25 cellular contexts compared by ENCODE assay signal in the genomic region with DNA sequence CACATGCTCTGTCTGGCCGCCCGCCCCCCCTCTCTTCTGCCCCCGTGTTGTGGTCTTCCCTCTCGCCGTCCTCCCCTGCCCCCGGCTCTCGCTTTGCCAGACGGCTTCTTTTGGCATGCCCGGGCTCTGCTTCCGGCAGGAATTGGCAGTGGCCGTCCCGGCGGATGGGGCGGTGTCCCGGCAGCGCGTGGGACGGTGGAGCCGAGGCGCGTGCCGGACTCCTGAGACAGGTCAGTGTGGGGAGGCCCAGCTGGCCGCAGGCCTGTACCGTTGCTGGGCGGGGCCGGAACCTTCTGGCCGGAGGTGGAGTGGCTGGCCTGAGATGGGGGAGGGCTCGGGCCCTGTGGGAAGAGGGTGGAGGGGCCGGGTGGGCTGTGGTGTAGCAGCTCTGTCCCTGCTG. TPM values are rescaled to one million over a fixed set of nuclear protein-coding genes. Genes with fewer than 3 reads are reported as not detected.
"Had no signal": no experiment of that assay in that cellular context is flagged by ENCODE, and none has a peak within 500 bp of the region (broad histone marks: within the 10 kb centered on the region; RNA-seq: fewer than 3 reads in every experiment).

No MANE protein-coding gene starts in this region.

- DNase-seq: activated CD4-positive, alpha-beta memory T cell treated with anti-CD3 and anti-CD28 coated beads, Interleukin-2, amount 10 ng/mL, durations not matched to agents 7 days and 5 days; activated CD4-positive, alpha-beta T cell treated with anti-CD3 and anti-CD28 coated beads for 48 hours; activated CD4-positive, CD25-positive, alpha-beta regulatory T cell; activated naive CD4-positive, alpha-beta T cell; activated naive CD8-positive, alpha-beta T cell treated with anti-CD3 and anti-CD28 coated beads for 36 hours; activated T-cell treated with anti-CD3 and anti-CD28 coated beads, Interleukin-2, amount 50 U/mL, for 1 hour; amygdala; body of pancreas; central memory CD4-positive, alpha-beta T cell; lower lobe of right lung; nucleus accumbens; posterior cingulate gyrus; small intestine; stimulated activated CD4-positive, alpha-beta T cell treated with anti-CD3 and anti-CD28 coated beads, Interleukin-15, amount 100 ng/mL, for 24 hours; stimulated activated CD4-positive, alpha-beta T cell treated with anti-CD3 and anti-CD28 coated beads, Interleukin-4, amount 100 ng/mL, for 1 hour; stimulated activated naive CD8-positive, alpha-beta T cell treated with anti-CD3 and anti-CD28 coated beads, Interleukin-15, amount 100 ng/mL, for 72 hours; T-helper 1 cell; T-helper 9 cell; transverse colon had no signal

- H3K36me3 ChIP-seq: lower lobe of right lung, suprapubic skin, transverse colon had no signal

- H3K27me3 Mint-ChIP-seq: activated CD4-positive, alpha-beta memory T cell treated with anti-CD3 and anti-CD28 coated beads, Interleukin-2, amount 10 ng/mL, durations not matched to agents 7 days and 5 days; activated T-helper 17 cell treated with anti-CD3 and anti-CD28 coated beads, Interleukin-2, amount 50 U/mL, for 72 hours; natural killer cell treated with Interleukin-12 subunit alpha and Interleukin-12 subunit beta and Interleukin-15 and Interleukin-18, amount 100 ng/mL, for 72 hours; stimulated activated naive CD8-positive, alpha-beta T cell treated with anti-CD3 and anti-CD28 coated beads, Interleukin-15, amount 100 ng/mL, for 72 hours had no signal

- H3K27me3 ChIP-seq: body of pancreas, suprapubic skin, transverse colon had no signal

- H3K4me1 ChIP-seq: lower lobe of right lung had no signal

- ATAC-seq: activated T-helper 17 cell treated with anti-CD3 and anti-CD28 coated beads, Interleukin-2, amount 50 U/mL, for 72 hours; body of pancreas; natural killer cell treated with Interleukin-12 subunit alpha and Interleukin-12 subunit beta and Interleukin-15 and Interleukin-18, amount 100 ng/mL, for 72 hours; SK-N-SH treated with all-trans-retinoic acid at 6 μM for 48 hours; stimulated activated naive CD8-positive, alpha-beta T cell treated with anti-CD3 and anti-CD28 coated beads, Interleukin-15, amount 100 ng/mL, for 72 hours had no signal

- H3K4me3 ChIP-seq: body of pancreas, lower lobe of right lung, suprapubic skin, transverse colon had no signal

- H3K27ac Mint-ChIP-seq: activated CD4-positive, alpha-beta memory T cell treated with anti-CD3 and anti-CD28 coated beads, Interleukin-2, amount 10 ng/mL, durations not matched to agents 7 days and 5 days; activated naive CD8-positive, alpha-beta T cell treated with anti-CD3 and anti-CD28 coated beads for 36 hours; activated T-helper 17 cell treated with anti-CD3 and anti-CD28 coated beads, Interleukin-2, amount 50 U/mL, for 72 hours; natural killer cell treated with Interleukin-12 subunit alpha and Interleukin-12 subunit beta and Interleukin-15 and Interleukin-18, amount 100 ng/mL, for 72 hours; stimulated activated naive CD8-positive, alpha-beta T cell treated with anti-CD3 and anti-CD28 coated beads, Interleukin-15, amount 100 ng/mL, for 72 hours had no signal

- H3K4me1 Mint-ChIP-seq: activated naive CD8-positive, alpha-beta T cell treated with anti-CD3 and anti-CD28 coated beads for 36 hours; activated T-helper 17 cell treated with anti-CD3 and anti-CD28 coated beads, Interleukin-2, amount 50 U/mL, for 72 hours had no signal

- H3K9me3 ChIP-seq: body of pancreas, lower lobe of right lung, suprapubic skin, transverse colon had no signal

- H3K4me3 Mint-ChIP-seq: activated CD4-positive, alpha-beta memory T cell treated with anti-CD3 and anti-CD28 coated beads, Interleukin-2, amount 10 ng/mL, durations not matched to agents 7 days and 5 days; activated naive CD8-positive, alpha-beta T cell treated with anti-CD3 and anti-CD28 coated beads for 36 hours; activated T-helper 17 cell treated with anti-CD3 and anti-CD28 coated beads, Interleukin-2, amount 50 U/mL, for 72 hours; mesothelial cell of epicardium; natural killer cell treated with Interleukin-12 subunit alpha and Interleukin-12 subunit beta and Interleukin-15 and Interleukin-18, amount 100 ng/mL, for 72 hours; stimulated activated naive CD8-positive, alpha-beta T cell treated with anti-CD3 and anti-CD28 coated beads, Interleukin-15, amount 100 ng/mL, for 72 hours had no signal

- H3K9me3 Mint-ChIP-seq: activated CD4-positive, alpha-beta memory T cell treated with anti-CD3 and anti-CD28 coated beads, Interleukin-2, amount 10 ng/mL, durations not matched to agents 7 days and 5 days; activated naive CD8-positive, alpha-beta T cell treated with anti-CD3 and anti-CD28 coated beads for 36 hours; activated T-helper 17 cell treated with anti-CD3 and anti-CD28 coated beads, Interleukin-2, amount 50 U/mL, for 72 hours; mesothelial cell of epicardium; natural killer cell treated with Interleukin-12 subunit alpha and Interleukin-12 subunit beta and Interleukin-15 and Interleukin-18, amount 100 ng/mL, for 72 hours; stimulated activated naive CD8-positive, alpha-beta T cell treated with anti-CD3 and anti-CD28 coated beads, Interleukin-15, amount 100 ng/mL, for 72 hours had no signal

- FAIRE-seq: colon, small intestine had no signal

- H3K27ac ChIP-seq: body of pancreas, lower lobe of right lung, suprapubic skin, transverse colon had no signal

- H3K36me3 Mint-ChIP-seq: activated naive CD8-positive, alpha-beta T cell treated with anti-CD3 and anti-CD28 coated beads for 36 hours; mesothelial cell of epicardium; natural killer cell treated with Interleukin-12 subunit alpha and Interleukin-12 subunit beta and Interleukin-15 and Interleukin-18, amount 100 ng/mL, for 72 hours had no signal

RNA-seq across cellular contexts. Expression of a gene that starts 17.1 kb away (rescaled TPM):
- total RNA-seq: natural killer cell treated with Interleukin-12 subunit alpha and Interleukin-12 subunit beta and Interleukin-15 and Interleukin-18, amount 100 ng/mL, for 72 hours had no signal
